ENCODE assay signal across 31 cellular contexts in genomic region chr11:19592842-19593241, GRCh38.
"Had no signal": no experiment of that assay in that cellular context is flagged by ENCODE, and none has a peak within 500 bp of the region (broad histone marks: within the 10 kb centered on the region; RNA-seq: fewer than 3 reads in every experiment).

No MANE protein-coding gene starts in this region.

- H3K4me1 ChIP-seq: body of pancreas had no signal

- H3K27ac ChIP-seq: body of pancreas, breast epithelium, KMS-11, RWPE1 had no signal

- H3K27me3 ChIP-seq: body of pancreas, breast epithelium had no signal

- H3K4me1 Mint-ChIP-seq: activated CD4-positive, alpha-beta T cell treated with anti-CD3 and anti-CD28 coated beads, Interleukin-2, amount 10 ng/mL, durations not matched to agents 24 days and 14 days; activated naive CD4-positive, alpha-beta T cell treated with anti-CD3 and anti-CD28 coated beads, Interleukin-2, amount 50 U/mL, for 24 hours; activated naive CD8-positive, alpha-beta T cell treated with anti-CD3 and anti-CD28 coated beads, Interleukin-2, amount 10 ng/mL, durations not matched to agents 7 days and 5 days had no signal

- H3K27ac Mint-ChIP-seq: activated CD4-positive, alpha-beta T cell treated with anti-CD3 and anti-CD28 coated beads, Interleukin-2, amount 10 ng/mL, durations not matched to agents 24 days and 14 days; activated CD8-positive, alpha-beta T cell treated with anti-CD3 and anti-CD28 coated beads, Interleukin-2, amount 10 ng/mL, durations not matched to agents 7 days and 5 days; activated naive CD4-positive, alpha-beta T cell treated with anti-CD3 and anti-CD28 coated beads, Interleukin-2, amount 50 U/mL, for 24 hours; activated naive CD8-positive, alpha-beta T cell treated with anti-CD3 and anti-CD28 coated beads, Interleukin-2, amount 10 ng/mL, durations not matched to agents 7 days and 5 days; activated T-cell treated with anti-CD3 and anti-CD28 coated beads, Interleukin-2, amount 50 U/mL, for 24 hours; activated T-helper 2 cell treated with anti-CD3 and anti-CD28 coated beads, Interferon-gamma antibody, Interleukin-2, Interleukin-4, amounts not matched to agents 10 μg/mL and 5 μg/mL and 100 μg/mL, durations not matched to agents 14 hours and 24 hours and 36 hours had no signal

- H3K4me3 ChIP-seq: body of pancreas, breast epithelium had no signal

- H3K36me3 Mint-ChIP-seq: activated naive CD4-positive, alpha-beta T cell treated with anti-CD3 and anti-CD28 coated beads, Interleukin-2, amount 50 U/mL, for 24 hours; activated naive CD8-positive, alpha-beta T cell treated with anti-CD3 and anti-CD28 coated beads, Interleukin-2, amount 10 ng/mL, durations not matched to agents 7 days and 5 days had no signal

- H3K9ac ChIP-seq: KMS-11 had no signal

- H3K4me2 ChIP-seq: KMS-11 had no signal

- H3K27me3 Mint-ChIP-seq: activated CD4-positive, alpha-beta T cell treated with anti-CD3 and anti-CD28 coated beads, Interleukin-2, amount 10 ng/mL, durations not matched to agents 24 days and 14 days; activated naive CD8-positive, alpha-beta T cell treated with anti-CD3 and anti-CD28 coated beads, Interleukin-2, amount 10 ng/mL, durations not matched to agents 7 days and 5 days had no signal

- ATAC-seq: activated CD8-positive, alpha-beta T cell treated with anti-CD3 and anti-CD28 coated beads, Interleukin-2, amount 10 ng/mL, durations not matched to agents 7 days and 5 days; body of pancreas; PC-3; Right ventricle myocardium inferior had no signal

- H3K9me3 Mint-ChIP-seq: activated CD4-positive, alpha-beta T cell treated with anti-CD3 and anti-CD28 coated beads, Interleukin-2, amount 10 ng/mL, durations not matched to agents 24 days and 14 days; activated naive CD4-positive, alpha-beta T cell treated with anti-CD3 and anti-CD28 coated beads, Interleukin-2, amount 50 U/mL, for 24 hours; activated naive CD8-positive, alpha-beta T cell treated with anti-CD3 and anti-CD28 coated beads, Interleukin-2, amount 10 ng/mL, durations not matched to agents 7 days and 5 days; activated T-cell treated with anti-CD3 and anti-CD28 coated beads, Interleukin-2, amount 50 U/mL, for 24 hours; activated T-helper 2 cell treated with anti-CD3 and anti-CD28 coated beads, Interferon-gamma antibody, Interleukin-2, Interleukin-4, amounts not matched to agents 10 μg/mL and 5 μg/mL and 100 μg/mL, durations not matched to agents 14 hours and 24 hours and 36 hours had no signal

- DNase-seq: activated CD4-positive, alpha-beta T cell treated with anti-CD3 and anti-CD28 coated beads, Interleukin-2, amount 10 ng/mL, durations not matched to agents 24 days and 14 days; activated CD4-positive, alpha-beta T cell treated with anti-CD3 and anti-CD28 coated beads, Interleukin-2, amount 50 U/mL, for 4 hours; activated CD8-positive, alpha-beta T cell treated with anti-CD3 and anti-CD28 coated beads, Interleukin-2, amount 10 ng/mL, durations not matched to agents 7 days and 5 days; activated gamma-delta T cell; activated naive CD4-positive, alpha-beta T cell treated with Interleukin-2 at 50 U/mL for 16 hours; activated naive CD8-positive, alpha-beta T cell treated with anti-CD3 and anti-CD28 coated beads, Interleukin-2, amount 10 ng/mL, durations not matched to agents 7 days and 5 days; activated T-cell treated with anti-CD3 and anti-CD28 coated beads, Interleukin-2, amount 50 U/mL, for 24 hours; amygdala; body of pancreas; MM.1S; MV-4-11; NCI-H1092 treated with DMSO at 0.1 percent for 48 hours; NCI-H146; NCI-H187 treated with DMSO at 0.1 percent for 48 hours; NCI-H2081; NCI-H2171 treated with DMSO at 0.1 percent for 48 hours; NCI-H2227 treated with DMSO at 0.1 percent for 48 hours; NCI-H446; NCI-H524; NCI-H69; NCI-H82; NK-92 treated with Interleukin-12 subunit alpha and Interleukin-12 subunit beta, amount 100 ng/mL, for 24 hours; PC-3; SIG-M5; T1000 had no signal

- H3K4me3 Mint-ChIP-seq: activated CD4-positive, alpha-beta T cell treated with anti-CD3 and anti-CD28 coated beads, Interleukin-2, amount 10 ng/mL, durations not matched to agents 24 days and 14 days; activated CD8-positive, alpha-beta T cell treated with anti-CD3 and anti-CD28 coated beads, Interleukin-2, amount 10 ng/mL, durations not matched to agents 7 days and 5 days; activated naive CD4-positive, alpha-beta T cell treated with anti-CD3 and anti-CD28 coated beads, Interleukin-2, amount 50 U/mL, for 24 hours; activated naive CD8-positive, alpha-beta T cell treated with anti-CD3 and anti-CD28 coated beads, Interleukin-2, amount 10 ng/mL, durations not matched to agents 7 days and 5 days; activated T-cell treated with anti-CD3 and anti-CD28 coated beads, Interleukin-2, amount 50 U/mL, for 24 hours had no signal

- H3K36me3 ChIP-seq: breast epithelium had no signal

- H3K9me3 ChIP-seq: body of pancreas, breast epithelium had no signal
